Comparison of ENCODE assay signal across 1 cellular context in the genomic region with DNA sequence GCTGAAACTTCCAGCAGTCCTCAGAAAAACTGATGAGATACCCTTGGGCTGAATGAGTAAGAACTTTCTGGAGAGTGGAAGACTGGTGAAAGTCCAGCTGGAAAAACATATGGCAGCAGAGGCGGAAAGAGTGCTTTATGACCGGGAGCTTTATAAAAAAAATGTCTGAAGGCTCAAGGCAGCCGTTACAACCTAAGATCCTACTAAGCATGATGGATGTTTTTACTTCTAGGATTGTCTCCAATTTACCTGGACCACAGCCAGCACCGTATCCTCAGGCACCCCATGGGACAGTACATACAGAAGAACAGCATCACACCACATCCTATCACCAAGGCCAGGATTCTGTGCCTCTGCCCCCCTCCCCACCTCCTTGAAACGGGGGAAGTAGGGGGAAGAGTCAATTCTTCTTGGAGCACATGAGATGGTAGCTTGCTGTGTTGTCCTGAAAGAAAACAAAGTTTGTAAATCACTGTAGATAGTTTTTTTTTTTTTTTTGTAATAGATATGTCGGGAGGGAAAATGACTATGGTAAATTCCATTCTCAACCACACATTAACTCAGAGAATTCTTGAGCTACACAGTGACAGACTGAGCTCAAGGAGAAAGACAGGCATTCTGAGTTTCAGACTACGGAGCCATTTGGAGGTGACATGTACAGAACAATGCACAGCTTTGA.
TF ChIP-seq lines count a peak whose summit lies in the region.

No MANE protein-coding gene starts in this region.

TF ChIP-seq in H1, 55 proteins besides CTCF, POLR2A, EP300 and RAD21 (continued from another document):
- TF ChIP-seq, protein P1, sequence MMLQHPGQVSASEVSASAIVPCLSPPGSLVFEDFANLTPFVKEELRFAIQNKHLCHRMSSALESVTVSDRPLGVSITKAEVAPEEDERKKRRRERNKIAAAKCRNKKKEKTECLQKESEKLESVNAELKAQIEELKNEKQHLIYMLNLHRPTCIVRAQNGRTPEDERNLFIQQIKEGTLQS (IDR thresholded peaks at IDR 0.05; ENCODE audit: insufficient read depth, low read depth, low read length) = no peak
- TF ChIP-seq ZNF274 (IDR thresholded peaks at IDR 0.05; ENCODE audit: borderline replicate concordance, extremely low read depth, low read length) (no peak), TEAD4 (IDR thresholded peaks at IDR 0.05; ENCODE audit: low read depth, low read length) (no peak)
